ENCODE assay signal across 13 cellular contexts in the genomic region with DNA sequence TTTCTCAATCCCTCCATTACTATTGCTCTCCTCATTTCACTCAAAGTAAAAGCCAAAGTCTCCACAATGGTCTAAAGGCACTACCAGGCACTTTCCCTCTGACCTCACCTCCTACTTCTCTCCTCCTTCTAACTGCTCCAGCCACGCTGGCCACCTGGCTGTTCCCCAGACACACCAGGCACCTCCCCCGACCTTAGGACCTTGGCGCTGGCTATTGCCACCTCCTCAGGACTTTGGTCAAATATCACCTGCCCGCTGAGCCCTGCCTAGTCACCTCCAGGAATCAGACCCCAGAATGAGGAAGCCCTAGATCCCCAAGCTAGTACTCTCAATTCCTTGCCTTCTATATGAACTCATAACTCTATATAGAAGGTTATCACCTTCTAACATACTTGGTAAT.
DNase-seq lines count a peak whose midpoint lies in the region; ATAC-seq and TF ChIP-seq lines count a peak whose summit lies in the region.
"Had no signal": no experiment of that assay in that cellular context is flagged by ENCODE, and none has a peak within 500 bp of the region (broad histone marks: within the 10 kb centered on the region; RNA-seq: fewer than 3 reads in every experiment).

No MANE protein-coding gene starts in this region.

- TF ChIP-seq CTCF in type B pancreatic cell (conservative IDR thresholded peaks at IDR 0.05) = no peak
- no peak for TF ChIP-seq CTCF in chondrocyte (IDR thresholded peaks at IDR 0.05)

- peaks cover 55% of the 10 kb centered on the region for H3K4me1 Mint-ChIP-seq in stimulated activated naive CD8-positive, alpha-beta T cell treated with anti-CD3 and anti-CD28 coated beads, Interleukin-15, Interleukin-2, amounts not matched to agents 100 ng/mL and 50 ng/mL, for 24 hours (ENCODE audit: low read depth)
- H3K4me1 Mint-ChIP-seq in stimulated activated naive CD8-positive, alpha-beta T cell treated with anti-CD3 and anti-CD28 coated beads, Interleukin-15, amount 100 ng/mL, for 72 hours = peaks cover 58% of the 10 kb centered on the region
- H3K4me1 Mint-ChIP-seq in T-helper 17 cell (peaks cover 36% of the 10 kb centered on the region), type B pancreatic cell (ENCODE audit: unreplicated experiment) (peaks cover 24% of the 10 kb centered on the region), chondrocyte (ENCODE audit: low read depth) (peaks cover 56% of the 10 kb centered on the region)

- H3K4me3 Mint-ChIP-seq in stimulated activated naive CD8-positive, alpha-beta T cell treated with anti-CD3 and anti-CD28 coated beads, Interleukin-15, Interleukin-2, amounts not matched to agents 100 ng/mL and 50 ng/mL, for 24 hours = no peak overlapping the region
- H3K4me3 Mint-ChIP-seq in stimulated activated naive CD8-positive, alpha-beta T cell treated with anti-CD3 and anti-CD28 coated beads, Interleukin-15, amount 100 ng/mL, for 72 hours = no peak overlapping the region
- H3K4me3 Mint-ChIP-seq in T-helper 17 cell (peak overlapping the region; percentile 68), type B pancreatic cell (peak overlapping the region; percentile 20), chondrocyte (ENCODE audit: unreplicated experiment) (no peak overlapping the region)
- H3K4me3 Mint-ChIP-seq: central memory CD8-positive, alpha-beta T cell had no signal

- peak overlapping the region; percentile 32 for H3K27ac Mint-ChIP-seq in stimulated activated naive CD8-positive, alpha-beta T cell treated with anti-CD3 and anti-CD28 coated beads, Interleukin-15, Interleukin-2, amounts not matched to agents 100 ng/mL and 50 ng/mL, for 24 hours
- no peak overlapping the region for H3K27ac Mint-ChIP-seq in stimulated activated naive CD8-positive, alpha-beta T cell treated with anti-CD3 and anti-CD28 coated beads, Interleukin-15, amount 100 ng/mL, for 72 hours
- no peak overlapping the region for H3K27ac Mint-ChIP-seq in T-helper 17 cell
- no peak overlapping the region for H3K27ac Mint-ChIP-seq in type B pancreatic cell
- no peak overlapping the region for H3K27ac Mint-ChIP-seq in chondrocyte (ENCODE audit: unreplicated experiment)

- ATAC-seq in stimulated activated naive CD8-positive, alpha-beta T cell treated with anti-CD3 and anti-CD28 coated beads, Interleukin-15, amount 100 ng/mL, for 72 hours = no peak
- ATAC-seq in T-helper 17 cell = no peak
- ATAC-seq in left lobe of liver = peak; percentile 93
- ATAC-seq: gastroesophageal sphincter had no signal

- no peaks in the 10 kb centered on the region for H3K36me3 Mint-ChIP-seq in stimulated activated naive CD8-positive, alpha-beta T cell treated with anti-CD3 and anti-CD28 coated beads, Interleukin-15, Interleukin-2, amounts not matched to agents 100 ng/mL and 50 ng/mL, for 24 hours (ENCODE audit: low read depth)
- peaks cover 8% of the 10 kb centered on the region for H3K36me3 Mint-ChIP-seq in T-helper 17 cell (ENCODE audit: low read depth)
- no peaks in the 10 kb centered on the region for H3K36me3 Mint-ChIP-seq in type B pancreatic cell
- H3K36me3 Mint-ChIP-seq in chondrocyte (ENCODE audit: low read depth) = peaks cover 2% of the 10 kb centered on the region

- no peaks in the 10 kb centered on the region for H3K9me3 Mint-ChIP-seq in stimulated activated naive CD8-positive, alpha-beta T cell treated with anti-CD3 and anti-CD28 coated beads, Interleukin-15, Interleukin-2, amounts not matched to agents 100 ng/mL and 50 ng/mL, for 24 hours
- H3K9me3 Mint-ChIP-seq in stimulated activated naive CD8-positive, alpha-beta T cell treated with anti-CD3 and anti-CD28 coated beads, Interleukin-15, amount 100 ng/mL, for 72 hours = no peaks in the 10 kb centered on the region
- peaks cover 3% of the 10 kb centered on the region for H3K9me3 Mint-ChIP-seq in type B pancreatic cell
- no peaks in the 10 kb centered on the region for H3K9me3 Mint-ChIP-seq in chondrocyte (ENCODE audit: low read depth)
- H3K9me3 Mint-ChIP-seq: central memory CD8-positive, alpha-beta T cell had no signal

- H3K9me3 ChIP-seq in T-helper 17 cell (ENCODE audit: control insufficient read depth, low read length, poor library complexity, severe bottlenecking) = no peaks in the 10 kb centered on the region
- H3K9me3 ChIP-seq: gastroesophageal sphincter, neutrophil, stomach had no signal

- DNase-seq in stimulated activated naive CD8-positive, alpha-beta T cell treated with anti-CD3 and anti-CD28 coated beads, Interleukin-15, amount 100 ng/mL, for 72 hours = no peak
- no peak for DNase-seq in T-helper 17 cell
- peak; percentile 83 for DNase-seq in left lobe of liver (ENCODE audit: low spot score)
- DNase-seq in type B pancreatic cell (ENCODE audit: extremely low spot score, unreplicated experiment) = no peak
- no peak for DNase-seq in chondrocyte (ENCODE audit: low spot score)
- DNase-seq in AG08395 (ENCODE audit: low spot score) = no peak
- no peak for DNase-seq in DMS114 treated with DMSO at 0.1 percent for 48 hours (lab: John Stamatoyannopoulos, UW; ENCODE audit: unreplicated experiment)
- DNase-seq: NCI-H1417 treated with DMSO at 0.1 percent for 48 hours, stomach had no signal

- peaks cover 52% of the 10 kb centered on the region for H3K27me3 Mint-ChIP-seq in stimulated activated naive CD8-positive, alpha-beta T cell treated with anti-CD3 and anti-CD28 coated beads, Interleukin-15, Interleukin-2, amounts not matched to agents 100 ng/mL and 50 ng/mL, for 24 hours
- peaks cover 72% of the 10 kb centered on the region for H3K27me3 Mint-ChIP-seq in stimulated activated naive CD8-positive, alpha-beta T cell treated with anti-CD3 and anti-CD28 coated beads, Interleukin-15, amount 100 ng/mL, for 72 hours
- H3K27me3 Mint-ChIP-seq in T-helper 17 cell = peaks cover 55% of the 10 kb centered on the region
- no peaks in the 10 kb centered on the region for H3K27me3 Mint-ChIP-seq in type B pancreatic cell
- peaks cover 3% of the 10 kb centered on the region for H3K27me3 Mint-ChIP-seq in chondrocyte (ENCODE audit: low read depth)

Comparison
In these comparisons a context has a peak if more than half of its experiments do, and no peak if none do; other contexts are left out.
1. H3K4me3 Mint-ChIP-seq: peak in T-helper 17 cell (single experiment) and type B pancreatic cell (single experiment); none in stimulated activated naive CD8-positive, alpha-beta T cell treated with anti-CD3 and anti-CD28 coated beads, Interleukin-15, Interleukin-2, amounts not matched to agents 100 ng/mL and 50 ng/mL, for 24 hours (single experiment), stimulated activated naive CD8-positive, alpha-beta T cell treated with anti-CD3 and anti-CD28 coated beads, Interleukin-15, amount 100 ng/mL, for 72 hours (0 of 2) and chondrocyte (single experiment).